ENCODE assay signal across 1 cellular context in the genomic region with DNA sequence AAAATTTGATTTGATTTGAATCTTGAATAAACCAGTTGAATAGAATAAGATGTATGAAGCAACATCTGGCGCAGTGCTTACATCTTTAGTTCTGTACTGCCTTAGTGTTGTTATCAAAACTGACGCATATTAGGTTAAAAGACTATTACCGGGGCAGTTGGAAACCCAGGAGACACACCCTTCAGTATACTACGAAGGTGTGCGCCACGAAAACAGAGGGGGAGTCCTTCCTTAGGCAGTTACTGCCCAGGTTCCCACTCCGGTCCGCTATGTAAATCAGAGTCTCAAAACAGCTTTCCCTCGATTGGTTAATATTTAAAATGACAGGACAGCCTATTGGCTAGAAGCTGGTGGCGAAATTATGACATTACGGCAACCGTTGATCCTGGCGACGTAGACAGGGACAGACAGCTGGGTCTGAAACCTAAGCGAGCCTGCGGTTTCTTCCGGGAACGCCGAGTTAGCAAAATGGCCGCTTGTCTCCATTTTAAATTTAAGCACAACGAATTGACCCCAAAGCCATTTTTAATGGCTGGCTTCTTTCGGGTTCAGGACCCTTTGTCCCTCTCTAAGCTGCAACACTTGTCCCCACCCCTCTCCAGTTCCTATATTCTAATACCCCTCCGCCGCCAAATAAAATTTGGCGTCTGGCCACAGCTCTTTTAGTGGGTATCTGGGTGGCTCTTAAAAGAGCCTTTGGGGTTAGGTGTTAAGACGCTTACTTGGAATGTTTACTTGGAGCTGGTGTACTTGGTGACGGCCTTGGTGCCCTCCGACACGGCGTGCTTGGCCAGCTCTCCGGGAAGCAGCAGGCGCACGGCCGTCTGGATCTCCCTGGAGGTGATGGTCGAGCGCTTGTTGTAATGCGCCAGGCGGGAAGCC.
TF ChIP-seq lines count a peak whose summit lies in the region.

No MANE protein-coding gene starts in this region.

TF ChIP-seq in HepG2, 621 proteins besides CTCF, POLR2A, EP300 and RAD21 (continued from another document and continues in another):
- TF ChIP-seq ZNF180 (CRISPR knock-in tag; IDR thresholded peaks at IDR 0.05; ENCODE audit: borderline replicate concordance, low read depth) (no peak), ZNF678 (CRISPR knock-in tag; IDR thresholded peaks at IDR 0.05) (no peak), RORA (CRISPR knock-in tag; IDR thresholded peaks at IDR 0.05) (no peak), SOX13 (IDR thresholded peaks at IDR 0.05) (peak; percentile 70; the same call in 1 of the 2 replicates), SOX13 (CRISPR knock-in tag; conservative IDR thresholded peaks at IDR 0.05 in 1 of 2, IDR thresholded peaks at IDR 0.05 in 1 of 2) (peak; percentile 68 to 86; a peak in 2 of 4 replicates), ZNF674 (CRISPR knock-in tag; IDR thresholded peaks at IDR 0.05; ENCODE audit: low read depth) (no peak), SP2 (CRISPR knock-in tag; IDR thresholded peaks at IDR 0.05) (no peak), FOXM1 (CRISPR knock-in tag; IDR thresholded peaks at IDR 0.05) (peak; percentile 52; the same call in 1 of the 2 replicates), IKZF1 (IDR thresholded peaks at IDR 0.05) (no peak), ZNF350 (CRISPR knock-in tag; IDR thresholded peaks at IDR 0.05; ENCODE audit: borderline replicate concordance, low read depth) (no peak), LCORL (IDR thresholded peaks at IDR 0.05) (no peak), LCORL (CRISPR knock-in tag; IDR thresholded peaks at IDR 0.05) (peak; percentile 73; the same call in 1 of the 2 replicates), KDM1A (CRISPR knock-in tag; IDR thresholded peaks at IDR 0.05) (peak; percentile 79; the same call in 1 of the 2 replicates), DMAP1 (CRISPR knock-in tag; IDR thresholded peaks at IDR 0.05) (peak; percentile 71; the same call in 1 of the 2 replicates), ZBTB42 (CRISPR knock-in tag; IDR thresholded peaks at IDR 0.05) (0 out of 2 replicates have a peak, but pooled peaks have one; percentile 43), ISX (CRISPR knock-in tag; conservative IDR thresholded peaks at IDR 0.05) (no peak; the same call in 1 of the 2 replicates), ZNF879 (CRISPR knock-in tag; IDR thresholded peaks at IDR 0.05) (peak; percentile 82), GFI1 (CRISPR knock-in tag; IDR thresholded peaks at IDR 0.05; ENCODE audit: borderline replicate concordance) (0 out of 2 replicates have a peak, but pooled peaks have one; percentile 1), STAT5B (CRISPR knock-in tag; IDR thresholded peaks at IDR 0.05) (peak; percentile 34; the same call in 1 of the 2 replicates), SP140L (CRISPR knock-in tag; IDR thresholded peaks at IDR 0.05; ENCODE audit: borderline replicate concordance) (no peak; the same call in 1 of the 2 replicates), DNMT1 (CRISPR knock-in tag; IDR thresholded peaks at IDR 0.05) (no peak), KAT2B (IDR thresholded peaks at IDR 0.05; ENCODE audit: borderline replicate concordance, low read depth, low read length) (no peak), ZNF451 (CRISPR knock-in tag; IDR thresholded peaks at IDR 0.05) (no peak), ZNF883 (CRISPR knock-in tag; IDR thresholded peaks at IDR 0.05; ENCODE audit: not compliant biosample characterization) (no peak), ZNF776 (CRISPR knock-in tag; IDR thresholded peaks at IDR 0.05) (no peak), BRD4 (CRISPR knock-in tag; IDR thresholded peaks at IDR 0.05) (no peak), ZNF124 (CRISPR knock-in tag; IDR thresholded peaks at IDR 0.05) (no peak; the same call in 1 of the 2 replicates)
- TF ChIP-seq, protein P1, sequence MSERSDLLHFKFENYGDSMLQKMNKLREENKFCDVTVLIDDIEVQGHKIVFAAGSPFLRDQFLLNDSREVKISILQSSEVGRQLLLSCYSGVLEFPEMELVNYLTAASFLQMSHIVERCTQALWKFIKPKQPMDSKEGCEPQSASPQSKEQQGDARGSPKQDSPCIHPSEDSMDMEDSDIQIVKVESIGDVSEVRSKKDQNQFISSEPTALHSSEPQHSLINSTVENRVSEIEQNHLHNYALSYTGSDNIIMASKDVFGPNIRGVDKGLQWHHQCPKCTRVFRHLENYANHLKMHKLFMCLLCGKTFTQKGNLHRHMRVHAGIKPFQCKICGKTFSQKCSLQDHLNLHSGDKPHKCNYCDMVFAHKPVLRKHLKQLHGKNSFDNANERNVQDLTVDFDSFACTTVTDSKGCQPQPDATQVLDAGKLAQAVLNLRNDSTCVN (CRISPR knock-in tag; IDR thresholded peaks at IDR 0.05; ENCODE audit: borderline replicate concordance): peak; percentile 36; the same call in 1 of the 2 replicates
- TF ChIP-seq, protein P2, sequence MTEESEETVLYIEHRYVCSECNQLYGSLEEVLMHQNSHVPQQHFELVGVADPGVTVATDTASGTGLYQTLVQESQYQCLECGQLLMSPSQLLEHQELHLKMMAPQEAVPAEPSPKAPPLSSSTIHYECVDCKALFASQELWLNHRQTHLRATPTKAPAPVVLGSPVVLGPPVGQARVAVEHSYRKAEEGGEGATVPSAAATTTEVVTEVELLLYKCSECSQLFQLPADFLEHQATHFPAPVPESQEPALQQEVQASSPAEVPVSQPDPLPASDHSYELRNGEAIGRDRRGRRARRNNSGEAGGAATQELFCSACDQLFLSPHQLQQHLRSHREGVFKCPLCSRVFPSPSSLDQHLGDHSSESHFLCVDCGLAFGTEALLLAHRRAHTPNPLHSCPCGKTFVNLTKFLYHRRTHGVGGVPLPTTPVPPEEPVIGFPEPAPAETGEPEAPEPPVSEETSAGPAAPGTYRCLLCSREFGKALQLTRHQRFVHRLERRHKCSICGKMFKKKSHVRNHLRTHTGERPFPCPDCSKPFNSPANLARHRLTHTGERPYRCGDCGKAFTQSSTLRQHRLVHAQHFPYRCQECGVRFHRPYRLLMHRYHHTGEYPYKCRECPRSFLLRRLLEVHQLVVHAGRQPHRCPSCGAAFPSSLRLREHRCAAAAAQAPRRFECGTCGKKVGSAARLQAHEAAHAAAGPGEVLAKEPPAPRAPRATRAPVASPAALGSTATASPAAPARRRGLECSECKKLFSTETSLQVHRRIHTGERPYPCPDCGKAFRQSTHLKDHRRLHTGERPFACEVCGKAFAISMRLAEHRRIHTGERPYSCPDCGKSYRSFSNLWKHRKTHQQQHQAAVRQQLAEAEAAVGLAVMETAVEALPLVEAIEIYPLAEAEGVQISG (CRISPR knock-in tag; IDR thresholded peaks at IDR 0.05): peak; percentile 57
- TF ChIP-seq, protein P3, sequence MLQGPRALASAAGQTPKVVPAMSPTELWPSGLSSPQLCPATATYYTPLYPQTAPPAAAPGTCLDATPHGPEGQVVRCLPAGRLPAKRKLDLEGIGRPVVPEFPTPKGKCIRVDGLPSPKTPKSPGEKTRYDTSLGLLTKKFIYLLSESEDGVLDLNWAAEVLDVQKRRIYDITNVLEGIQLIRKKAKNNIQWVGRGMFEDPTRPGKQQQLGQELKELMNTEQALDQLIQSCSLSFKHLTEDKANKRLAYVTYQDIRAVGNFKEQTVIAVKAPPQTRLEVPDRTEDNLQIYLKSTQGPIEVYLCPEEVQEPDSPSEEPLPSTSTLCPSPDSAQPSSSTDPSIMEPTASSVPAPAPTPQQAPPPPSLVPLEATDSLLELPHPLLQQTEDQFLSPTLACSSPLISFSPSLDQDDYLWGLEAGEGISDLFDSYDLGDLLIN (CRISPR knock-in tag; IDR thresholded peaks at IDR 0.05; ENCODE audit: borderline replicate concordance): peak; percentile 20; the same call in 1 of the 2 replicates
- TF ChIP-seq, protein P4, sequence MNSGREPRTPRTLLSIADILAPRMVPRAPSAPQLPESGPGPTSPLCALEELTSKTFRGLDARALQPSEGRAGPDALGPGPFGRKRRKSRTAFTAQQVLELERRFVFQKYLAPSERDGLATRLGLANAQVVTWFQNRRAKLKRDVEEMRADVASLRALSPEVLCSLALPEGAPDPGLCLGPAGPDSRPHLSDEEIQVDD (CRISPR knock-in tag; IDR thresholded peaks at IDR 0.05; ENCODE audit: borderline replicate concordance): no peak
- TF ChIP-seq, protein P5, sequence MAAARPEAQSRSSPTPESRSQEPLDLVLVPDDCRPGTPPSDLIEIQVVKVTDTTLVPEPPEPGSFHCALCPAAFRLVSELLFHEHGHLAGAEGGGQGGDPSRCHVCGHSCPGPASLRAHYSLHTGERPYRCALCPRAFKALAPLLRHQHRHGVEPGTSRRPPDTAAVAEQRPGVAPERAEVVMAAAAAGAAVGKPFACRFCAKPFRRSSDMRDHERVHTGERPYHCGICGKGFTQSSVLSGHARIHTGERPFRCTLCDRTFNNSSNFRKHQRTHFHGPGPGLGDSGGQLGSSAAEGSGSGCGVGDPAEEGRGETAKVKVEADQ (CRISPR knock-in tag; IDR thresholded peaks at IDR 0.05; ENCODE audit: borderline replicate concordance): peak; percentile 61; the same call in 1 of the 2 replicates
- TF ChIP-seq, protein P6, sequence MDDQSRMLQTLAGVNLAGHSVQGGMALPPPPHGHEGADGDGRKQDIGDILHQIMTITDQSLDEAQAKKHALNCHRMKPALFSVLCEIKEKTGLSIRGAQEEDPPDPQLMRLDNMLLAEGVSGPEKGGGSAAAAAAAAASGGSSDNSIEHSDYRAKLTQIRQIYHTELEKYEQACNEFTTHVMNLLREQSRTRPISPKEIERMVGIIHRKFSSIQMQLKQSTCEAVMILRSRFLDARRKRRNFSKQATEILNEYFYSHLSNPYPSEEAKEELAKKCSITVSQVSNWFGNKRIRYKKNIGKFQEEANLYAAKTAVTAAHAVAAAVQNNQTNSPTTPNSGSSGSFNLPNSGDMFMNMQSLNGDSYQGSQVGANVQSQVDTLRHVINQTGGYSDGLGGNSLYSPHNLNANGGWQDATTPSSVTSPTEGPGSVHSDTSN (CRISPR knock-in tag; IDR thresholded peaks at IDR 0.05; ENCODE audit: borderline replicate concordance): peak; percentile 61; the same call in 1 of the 2 replicates
- TF ChIP-seq, protein P7, sequence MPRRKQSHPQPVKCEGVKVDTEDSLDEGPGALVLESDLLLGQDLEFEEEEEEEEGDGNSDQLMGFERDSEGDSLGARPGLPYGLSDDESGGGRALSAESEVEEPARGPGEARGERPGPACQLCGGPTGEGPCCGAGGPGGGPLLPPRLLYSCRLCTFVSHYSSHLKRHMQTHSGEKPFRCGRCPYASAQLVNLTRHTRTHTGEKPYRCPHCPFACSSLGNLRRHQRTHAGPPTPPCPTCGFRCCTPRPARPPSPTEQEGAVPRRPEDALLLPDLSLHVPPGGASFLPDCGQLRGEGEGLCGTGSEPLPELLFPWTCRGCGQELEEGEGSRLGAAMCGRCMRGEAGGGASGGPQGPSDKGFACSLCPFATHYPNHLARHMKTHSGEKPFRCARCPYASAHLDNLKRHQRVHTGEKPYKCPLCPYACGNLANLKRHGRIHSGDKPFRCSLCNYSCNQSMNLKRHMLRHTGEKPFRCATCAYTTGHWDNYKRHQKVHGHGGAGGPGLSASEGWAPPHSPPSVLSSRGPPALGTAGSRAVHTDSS (CRISPR knock-in tag; conservative IDR thresholded peaks at IDR 0.05): 0 out of 2 replicates have a peak, but pooled peaks have one; percentile 47
- TF ChIP-seq, protein P8, sequence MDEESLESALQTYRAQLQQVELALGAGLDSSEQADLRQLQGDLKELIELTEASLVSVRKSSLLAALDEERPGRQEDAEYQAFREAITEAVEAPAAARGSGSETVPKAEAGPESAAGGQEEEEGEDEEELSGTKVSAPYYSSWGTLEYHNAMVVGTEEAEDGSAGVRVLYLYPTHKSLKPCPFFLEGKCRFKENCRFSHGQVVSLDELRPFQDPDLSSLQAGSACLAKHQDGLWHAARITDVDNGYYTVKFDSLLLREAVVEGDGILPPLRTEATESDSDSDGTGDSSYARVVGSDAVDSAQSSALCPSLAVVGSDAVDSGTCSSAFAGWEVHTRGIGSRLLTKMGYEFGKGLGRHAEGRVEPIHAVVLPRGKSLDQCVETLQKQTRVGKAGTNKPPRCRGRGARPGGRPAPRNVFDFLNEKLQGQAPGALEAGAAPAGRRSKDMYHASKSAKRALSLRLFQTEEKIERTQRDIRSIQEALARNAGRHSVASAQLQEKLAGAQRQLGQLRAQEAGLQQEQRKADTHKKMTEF (CRISPR knock-in tag; IDR thresholded peaks at IDR 0.05): peak; percentile 94
- TF ChIP-seq, protein P9, sequence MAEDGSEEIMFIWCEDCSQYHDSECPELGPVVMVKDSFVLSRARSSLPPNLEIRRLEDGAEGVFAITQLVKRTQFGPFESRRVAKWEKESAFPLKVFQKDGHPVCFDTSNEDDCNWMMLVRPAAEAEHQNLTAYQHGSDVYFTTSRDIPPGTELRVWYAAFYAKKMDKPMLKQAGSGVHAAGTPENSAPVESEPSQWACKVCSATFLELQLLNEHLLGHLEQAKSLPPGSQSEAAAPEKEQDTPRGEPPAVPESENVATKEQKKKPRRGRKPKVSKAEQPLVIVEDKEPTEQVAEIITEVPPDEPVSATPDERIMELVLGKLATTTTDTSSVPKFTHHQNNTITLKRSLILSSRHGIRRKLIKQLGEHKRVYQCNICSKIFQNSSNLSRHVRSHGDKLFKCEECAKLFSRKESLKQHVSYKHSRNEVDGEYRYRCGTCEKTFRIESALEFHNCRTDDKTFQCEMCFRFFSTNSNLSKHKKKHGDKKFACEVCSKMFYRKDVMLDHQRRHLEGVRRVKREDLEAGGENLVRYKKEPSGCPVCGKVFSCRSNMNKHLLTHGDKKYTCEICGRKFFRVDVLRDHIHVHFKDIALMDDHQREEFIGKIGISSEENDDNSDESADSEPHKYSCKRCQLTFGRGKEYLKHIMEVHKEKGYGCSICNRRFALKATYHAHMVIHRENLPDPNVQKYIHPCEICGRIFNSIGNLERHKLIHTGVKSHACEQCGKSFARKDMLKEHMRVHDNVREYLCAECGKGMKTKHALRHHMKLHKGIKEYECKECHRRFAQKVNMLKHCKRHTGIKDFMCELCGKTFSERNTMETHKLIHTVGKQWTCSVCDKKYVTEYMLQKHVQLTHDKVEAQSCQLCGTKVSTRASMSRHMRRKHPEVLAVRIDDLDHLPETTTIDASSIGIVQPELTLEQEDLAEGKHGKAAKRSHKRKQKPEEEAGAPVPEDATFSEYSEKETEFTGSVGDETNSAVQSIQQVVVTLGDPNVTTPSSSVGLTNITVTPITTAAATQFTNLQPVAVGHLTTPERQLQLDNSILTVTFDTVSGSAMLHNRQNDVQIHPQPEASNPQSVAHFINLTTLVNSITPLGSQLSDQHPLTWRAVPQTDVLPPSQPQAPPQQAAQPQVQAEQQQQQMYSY (CRISPR knock-in tag; IDR thresholded peaks at IDR 0.05): peak; percentile 33; the same call in 1 of the 2 replicates
- TF ChIP-seq, protein P10, sequence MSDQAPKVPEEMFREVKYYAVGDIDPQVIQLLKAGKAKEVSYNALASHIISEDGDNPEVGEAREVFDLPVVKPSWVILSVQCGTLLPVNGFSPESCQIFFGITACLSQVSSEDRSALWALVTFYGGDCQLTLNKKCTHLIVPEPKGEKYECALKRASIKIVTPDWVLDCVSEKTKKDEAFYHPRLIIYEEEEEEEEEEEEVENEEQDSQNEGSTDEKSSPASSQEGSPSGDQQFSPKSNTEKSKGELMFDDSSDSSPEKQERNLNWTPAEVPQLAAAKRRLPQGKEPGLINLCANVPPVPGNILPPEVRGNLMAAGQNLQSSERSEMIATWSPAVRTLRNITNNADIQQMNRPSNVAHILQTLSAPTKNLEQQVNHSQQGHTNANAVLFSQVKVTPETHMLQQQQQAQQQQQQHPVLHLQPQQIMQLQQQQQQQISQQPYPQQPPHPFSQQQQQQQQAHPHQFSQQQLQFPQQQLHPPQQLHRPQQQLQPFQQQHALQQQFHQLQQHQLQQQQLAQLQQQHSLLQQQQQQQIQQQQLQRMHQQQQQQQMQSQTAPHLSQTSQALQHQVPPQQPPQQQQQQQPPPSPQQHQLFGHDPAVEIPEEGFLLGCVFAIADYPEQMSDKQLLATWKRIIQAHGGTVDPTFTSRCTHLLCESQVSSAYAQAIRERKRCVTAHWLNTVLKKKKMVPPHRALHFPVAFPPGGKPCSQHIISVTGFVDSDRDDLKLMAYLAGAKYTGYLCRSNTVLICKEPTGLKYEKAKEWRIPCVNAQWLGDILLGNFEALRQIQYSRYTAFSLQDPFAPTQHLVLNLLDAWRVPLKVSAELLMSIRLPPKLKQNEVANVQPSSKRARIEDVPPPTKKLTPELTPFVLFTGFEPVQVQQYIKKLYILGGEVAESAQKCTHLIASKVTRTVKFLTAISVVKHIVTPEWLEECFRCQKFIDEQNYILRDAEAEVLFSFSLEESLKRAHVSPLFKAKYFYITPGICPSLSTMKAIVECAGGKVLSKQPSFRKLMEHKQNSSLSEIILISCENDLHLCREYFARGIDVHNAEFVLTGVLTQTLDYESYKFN (CRISPR knock-in tag; conservative IDR thresholded peaks at IDR 0.05): peak; percentile 12; the same call in 1 of the 2 replicates
